In the genomic region with DNA sequence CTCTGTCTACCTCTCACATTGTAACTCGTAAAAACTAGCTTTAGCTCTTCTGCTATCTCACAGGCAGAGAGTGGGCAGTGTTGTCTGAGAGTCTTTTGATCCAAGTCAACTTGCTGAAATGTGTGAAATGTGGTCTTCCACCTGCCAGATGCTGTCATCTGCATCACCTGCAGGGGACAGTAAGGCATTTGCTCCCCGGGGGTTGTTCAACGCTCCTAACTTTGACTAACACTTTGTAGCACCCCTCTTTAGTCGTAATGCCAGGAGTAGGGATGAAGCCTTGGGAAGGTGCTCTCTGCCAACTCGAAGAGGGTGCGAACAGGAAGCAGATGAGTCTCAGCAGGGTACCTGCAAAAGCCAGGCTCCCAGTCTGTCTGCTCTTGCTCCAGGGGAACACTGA, we compare ENCODE assay signal across 16 cellular contexts.
"Had no signal": no experiment of that assay in that cellular context is flagged by ENCODE, and none has a peak within 500 bp of the region (broad histone marks: within the 10 kb centered on the region; RNA-seq: fewer than 3 reads in every experiment).

No MANE protein-coding gene starts in this region.

- H3K9me3 ChIP-seq: body of pancreas, prostate gland had no signal

- H3K27ac Mint-ChIP-seq: dendritic cell treated with granulocyte-macrophage colony-stimulating factor and Interleukin-4, amounts not matched to agents 40 ng/mL and 50 ng/mL, for 4 days; nephron progenitor cell had no signal

- H3K27ac ChIP-seq: body of pancreas, prostate gland had no signal

- H3K36me3 ChIP-seq: prostate gland had no signal

- H3K27me3 ChIP-seq: body of pancreas had no signal

- H3K4me3 ChIP-seq: body of pancreas, prostate gland had no signal

- H3K4me1 ChIP-seq: body of pancreas, prostate gland had no signal

- DNase-seq: activated CD4-positive, alpha-beta T cell treated with anti-CD3 and anti-CD28 coated beads for 48 hours; activated effector memory CD4-positive, alpha-beta T cell treated with Interleukin-2 at 50 U/mL for 16 hours; activated T-cell treated with anti-CD3 and anti-CD28 coated beads for 4 hours; amniotic stem cell; body of pancreas; hypothalamus; kidney glomerular epithelial cell; nephron progenitor cell; stimulated activated CD4-positive, alpha-beta T cell treated with anti-CD3 and anti-CD28 coated beads, Interleukin-2, amount 100 ng/mL, for 24 hours; stimulated activated naive CD4-positive, alpha-beta T cell treated with Interleukin-2 at 50 U/mL for 16 hours; T1000; trophoblast cell had no signal

- H3K4me3 Mint-ChIP-seq: dendritic cell treated with granulocyte-macrophage colony-stimulating factor and Interleukin-4, amounts not matched to agents 40 ng/mL and 50 ng/mL, for 4 days; nephron progenitor cell had no signal

- ATAC-seq: activated naive CD4-positive, alpha-beta T cell treated with anti-CD3 and anti-CD28 coated beads, Interleukin-2, amount 50 U/mL, for 72 hours; body of pancreas; sciatic nerve had no signal

- H3K9me3 Mint-ChIP-seq: activated naive CD4-positive, alpha-beta T cell treated with anti-CD3 and anti-CD28 coated beads, Interleukin-2, amount 50 U/mL, for 72 hours; dendritic cell treated with granulocyte-macrophage colony-stimulating factor and Interleukin-4, amounts not matched to agents 40 ng/mL and 50 ng/mL, for 4 days; nephron progenitor cell had no signal
